ENCODE assay signal across 8 cellular contexts in genomic region chr1:92485374-92486250, GRCh38. TPM values are rescaled to one million over a fixed set of nuclear protein-coding genes. Genes with fewer than 3 reads are reported as not detected.
DNase-seq lines count a peak whose midpoint lies in the region; ATAC-seq lines count a peak whose summit lies in the region.

No MANE protein-coding gene starts in this region.

- H3K27ac ChIP-seq in Karpas-422 (ENCODE audit: low read length) = peak overlapping the region; percentile 35
- no peak overlapping the region for H3K27ac ChIP-seq in substantia nigra (ENCODE audit: low read depth, low read length, poor library complexity, severe bottlenecking)

- H3K4me3 Mint-ChIP-seq in T-cell = peak overlapping the region; percentile 89 to 98 (median 95)

- H3K36me3 Mint-ChIP-seq in T-cell = peaks cover 3% of the 10 kb centered on the region

- H2AFZ ChIP-seq in Karpas-422 (ENCODE audit: low read length) = peak overlapping the region; percentile 91

- H3K4me2 ChIP-seq in Karpas-422 (ENCODE audit: low read depth, low read length, poor library complexity, severe bottlenecking) = peak overlapping the region; percentile 70

- no peaks in the 10 kb centered on the region for H3K9me3 ChIP-seq in Karpas-422 (ENCODE audit: low read length)
- H3K9me3 ChIP-seq in adipocyte (ENCODE audit: control insufficient read depth, low read length) = no peaks in the 10 kb centered on the region

- POLR2A ChIA-PET in T-cell (lab: Charles Lee) = interaction anchor here (0.6 to 1.5 kb wide), 3 partner anchors 11 to 813 kb away, joined by 3 to 7 read pairs (median 3); no protein-coding TSS in a partner anchor

- H3K27me3 ChIP-seq in Karpas-422 (ENCODE audit: low read length) = no peaks in the 10 kb centered on the region
- peaks cover 58% of the 10 kb centered on the region for H3K27me3 ChIP-seq in adipocyte (replicated peaks; ENCODE audit: control insufficient read depth, insufficient read depth, low read length)

- H3K4me1 Mint-ChIP-seq in T-cell = peaks cover 37 to 43% (median 42%) of the 10 kb centered on the region in 3 donors

- H3K4me1 ChIP-seq in Karpas-422 (ENCODE audit: low read length) (peaks cover 29% of the 10 kb centered on the region), adipocyte (ENCODE audit: control insufficient read depth, insufficient read depth, low read length) (peaks cover 49% of the 10 kb centered on the region)

- H3K9ac ChIP-seq in Karpas-422 (ENCODE audit: low read length) = peak overlapping the region; percentile 84
- no peak overlapping the region for H3K9ac ChIP-seq in adipocyte (ENCODE audit: low read length)

- no peaks in the 10 kb centered on the region for H3K9me3 Mint-ChIP-seq in T-cell

- H3K79me2 ChIP-seq in Karpas-422 (ENCODE audit: low read length) = peaks cover 16% of the 10 kb centered on the region

- no peaks in the 10 kb centered on the region for H3K9me2 ChIP-seq in Karpas-422 (replicated peaks; ENCODE audit: insufficient read depth, low read length)

- peak; percentile 53 for ATAC-seq in GM21737 (IDR thresholded peaks at IDR 0.05; ENCODE audit: unreplicated experiment)
- peak; percentile 66 to 74 (median 68) for ATAC-seq in T-cell (replicated peaks in 1 of 4)

- H3K4me3 ChIP-seq in Karpas-422 (ENCODE audit: low read length) (peak overlapping the region; percentile 77), adipocyte (ENCODE audit: low read length) (peak overlapping the region; percentile 69)

- peak; percentile 91 for DNase-seq in GF-D8 (lab: John Stamatoyannopoulos, UW)
- DNase-seq in Karpas-422 = peak; percentile 86
- peak; percentile 53 to 82 (median 71) for DNase-seq in T-cell
- peak; percentile 38 for DNase-seq in adipocyte (ENCODE audit: low read depth)
- DNase-seq in iris pigment epithelial cell (ENCODE audit: low read depth) = peak; percentile 33
- DNase-seq in stimulated activated CD4-positive, alpha-beta T cell treated with anti-CD3 and anti-CD28 coated beads, Interleukin-2, amount 100 ng/mL, for 48 hours = peak; percentile 78 to 83
- no peak for DNase-seq in substantia nigra (lab: John Stamatoyannopoulos, UW)

- peak overlapping the region; percentile 89 to 95 for H3K27ac Mint-ChIP-seq in T-cell

- peaks cover 0 to 5% of the 10 kb centered on the region in 2 donors for H3K27me3 Mint-ChIP-seq in T-cell

- H4K20me1 ChIP-seq in Karpas-422 (ENCODE audit: insufficient read depth, low read depth, low read length) = no peaks in the 10 kb centered on the region

- H3K36me3 ChIP-seq in Karpas-422 (ENCODE audit: insufficient read depth, low read length) (no peaks in the 10 kb centered on the region), adipocyte (ENCODE audit: control insufficient read depth, insufficient read depth, low read length, severe bottlenecking) (no peaks in the 10 kb centered on the region)

- CTCF ChIA-PET in T-cell (lab: Charles Lee) = interaction anchor here (0.6 to 3.8 kb wide), 24 partner anchors 9 to 537 kb away, joined by 3 to 21 read pairs (median 3); no protein-coding TSS in a partner anchor

RNA-seq across cellular contexts. Expression of gene GFI1, which starts 1.1 kb away (rescaled TPM):
- 10.2 and 10.8 TPM in 2 replicates for total RNA-seq in Karpas-422 (2014; rRNA removed; shearing (Covaris generic); ENCODE audit: low replicate concordance)
- 10 to 100 TPM; 13.8 to 25.7 (median 20.1) TPM for total RNA-seq in T-cell

Comparison
In these comparisons a context has a peak if more than half of its experiments do, and no peak if none do; other contexts are left out.
1. DNase-seq: peak in GF-D8 (single experiment), Karpas-422 (single experiment), T-cell (34 of 34), adipocyte (single experiment), iris pigment epithelial cell (single experiment) and stimulated activated CD4-positive, alpha-beta T cell treated with anti-CD3 and anti-CD28 coated beads, Interleukin-2, amount 100 ng/mL, for 48 hours (2 of 2); none in substantia nigra (0 of 49).